8 cellular contexts compared by ENCODE assay signal in genomic region chr6:54717849-54718455, GRCh38.
A peak's percentile ranks its signal among the peaks of the same experiment; 100 is the strongest.
DNase-seq lines count a peak whose midpoint lies in the region; ATAC-seq and TF ChIP-seq lines count a peak whose summit lies in the region.

No MANE protein-coding gene starts in this region.

- 41 to 49% (median 45%) methylated on average over 5 of the region's 5 CpGs for WGBS in adrenal gland, 4 donors

- in situ Hi-C loops in KBM-7 (cut with MboI; ENCODE audit: low pct_unique_long_range_greater_than_20kb, low sequenced_read_pairs): no loop called here

- DNase-seq in NCI-H1092 treated with DMSO at 0.1 percent for 48 hours (lab: John Stamatoyannopoulos, UW) (peak; percentile 44), NCI-H1092 (lab: John Stamatoyannopoulos, UW) (no peak), KBM-7 (peak; percentile 42), RWPE2 (ENCODE audit: low spot score) (no peak), adrenal gland (peak; percentile 31 to 82 (median 63)), iPS DF 19.7 (ENCODE audit: low read depth, low spot score) (peak; percentile 9)
- peak; percentile 14 to 36 for DNase-seq in stimulated activated CD4-positive, alpha-beta T cell treated with anti-CD3 and anti-CD28 coated beads, Interleukin-15, amount 100 ng/mL, for 48 hours (ENCODE audit: low read depth in 2 of 2)

- H3K9me3 ChIP-seq in RWPE2 (ENCODE audit: severe bottlenecking): no peaks in the 10 kb centered on the region
- no peaks in the 10 kb centered on the region for H3K9me3 ChIP-seq in adrenal gland (replicated peaks in 1 of 3)

- no peaks in the 10 kb centered on the region for H3K36me3 ChIP-seq in RWPE2 (ENCODE audit: low read depth)
- H3K36me3 ChIP-seq in adrenal gland (replicated peaks in 1 of 2): no peaks in the 10 kb centered on the region

- H3K27ac ChIP-seq in RWPE2 (ENCODE audit: poor library complexity, severe bottlenecking): no peak overlapping the region
- H3K27ac ChIP-seq in adrenal gland: no peak overlapping the region

- H3K27me3 ChIP-seq in RWPE2 (ENCODE audit: insufficient read depth, poor library complexity, severe bottlenecking) (no peaks in the 10 kb centered on the region), adrenal gland (no peaks in the 10 kb centered on the region)

- intact Hi-C loops in adrenal gland (cut with DNase I): no loop called here

- H3K4me3 ChIP-seq in RWPE2 (ENCODE audit: severe bottlenecking) (no peak overlapping the region), adrenal gland (no peak overlapping the region)

- H3K4me1 ChIP-seq in RWPE2 (ENCODE audit: insufficient read depth, poor library complexity, severe bottlenecking): peaks cover 5% of the 10 kb centered on the region
- no peaks in the 10 kb centered on the region for H3K4me1 ChIP-seq in adrenal gland (replicated peaks in 1 of 2)

- no peak for TF ChIP-seq POLR2A in adrenal gland (IDR thresholded peaks at IDR 0.05)

- TF ChIP-seq CTCF in RWPE2 (IDR thresholded peaks at IDR 0.05; ENCODE audit: poor library complexity, severe bottlenecking) (peak; percentile 88), adrenal gland (IDR thresholded peaks at IDR 0.05) (peak; percentile 54 to 85 (median 67))

- peak; percentile 88 for ATAC-seq in GM21786 (IDR thresholded peaks at IDR 0.05; ENCODE audit: unreplicated experiment)
- ATAC-seq in RWPE2 (ENCODE audit: low read depth): peak; percentile 91

Comparison
In these comparisons a context has a peak if more than half of its experiments do, and no peak if none do; other contexts are left out.
1. DNase-seq: peak in NCI-H1092 treated with DMSO at 0.1 percent for 48 hours (single experiment), KBM-7 (single experiment), adrenal gland (7 of 7), iPS DF 19.7 (single experiment) and stimulated activated CD4-positive, alpha-beta T cell treated with anti-CD3 and anti-CD28 coated beads, Interleukin-15, amount 100 ng/mL, for 48 hours (2 of 2); none in NCI-H1092 (single experiment) and RWPE2 (single experiment).